ENCODE assay signal across 19 cellular contexts in genomic region chr11:62138630-62139425, GRCh38. TPM values are rescaled to one million over a fixed set of nuclear protein-coding genes. Genes with fewer than 3 reads are reported as not detected.
DNase-seq lines count a peak whose midpoint lies in the region; ATAC-seq and TF ChIP-seq lines count a peak whose summit lies in the region.
"Had no signal": no experiment of that assay in that cellular context is flagged by ENCODE, and none has a peak within 500 bp of the region (broad histone marks: within the 10 kb centered on the region; RNA-seq: fewer than 3 reads in every experiment).

No MANE protein-coding gene starts in this region.

- H3K4me1 ChIP-seq in SK-N-SH (ENCODE audit: control insufficient read depth in 1 of 2, insufficient read depth in 2 of 2, low read depth in 1 of 2, low read length in 1 of 2) (no peaks in the 10 kb centered on the region), testis (peaks cover 7% of the 10 kb centered on the region)
- H3K4me1 ChIP-seq: HAP-1 had no signal

- H3K4me3 Mint-ChIP-seq in activated naive CD8-positive, alpha-beta T cell treated with anti-CD3 and anti-CD28 coated beads, Interleukin-2, amount 10 ng/mL, durations not matched to agents 7 days and 5 days: no peak overlapping the region
- no peak overlapping the region for H3K4me3 Mint-ChIP-seq in activated naive CD8-positive, alpha-beta T cell treated with anti-CD3 and anti-CD28 coated beads, Interleukin-2, amount 50 U/mL, for 24 hours
- H3K4me3 Mint-ChIP-seq: CD14-positive monocyte had no signal

- H3K36me3 ChIP-seq in SK-N-SH (replicated peaks in 1 of 2; ENCODE audit: control insufficient read depth in 1 of 2, insufficient read depth in 2 of 2, low read length in 1 of 2) (peaks cover 7 to 42% of the 10 kb centered on the region in 2 experiments), testis (ENCODE audit: low read depth, missing control alignments) (no peaks in the 10 kb centered on the region)

- no peak overlapping the region for H3K4me2 ChIP-seq in SK-N-SH

- TF ChIP-seq CTCF in SK-N-SH (IDR thresholded peaks at IDR 0.05) (no peak), testis (IDR thresholded peaks at IDR 0.05) (no peak)

- peaks cover 3% of the 10 kb centered on the region for H3F3A ChIP-seq in SK-N-SH (replicated peaks; ENCODE audit: insufficient read depth)

- H3K27ac ChIP-seq in SK-N-SH (ENCODE audit: low read depth in 2 of 2, low read length in 1 of 2) (no peak overlapping the region), testis (no peak overlapping the region)
- H3K27ac ChIP-seq: 22Rv1 had no signal

- TF ChIP-seq EP300 in SK-N-SH (IDR thresholded peaks at IDR 0.05; ENCODE audit: borderline replicate concordance in 1 of 2, low read depth in 1 of 2, low read length in 1 of 2): no peak

- peaks cover 5% of the 10 kb centered on the region for H3K4me1 Mint-ChIP-seq in activated naive CD8-positive, alpha-beta T cell treated with anti-CD3 and anti-CD28 coated beads, Interleukin-2, amount 10 ng/mL, durations not matched to agents 7 days and 5 days
- peaks cover 2% of the 10 kb centered on the region for H3K4me1 Mint-ChIP-seq in activated naive CD8-positive, alpha-beta T cell treated with anti-CD3 and anti-CD28 coated beads, Interleukin-2, amount 50 U/mL, for 24 hours

- intact Hi-C loops in testis (cut with DNase I; ENCODE audit: low total_unique reads): no loop called here

- peaks cover 48% of the 10 kb centered on the region for H3K79me2 ChIP-seq in SK-N-SH (ENCODE audit: insufficient read depth)

- CTCF ChIA-PET in SK-N-SH (lab: Yijun Ruan, JAX): interaction anchor here (1.1 to 2.1 kb wide), 2 partner anchors 33 to 192 kb away, joined by 3 to 8 read pairs; no protein-coding TSS in a partner anchor

- H3K36me3 Mint-ChIP-seq in activated naive CD8-positive, alpha-beta T cell treated with anti-CD3 and anti-CD28 coated beads, Interleukin-2, amount 10 ng/mL, durations not matched to agents 7 days and 5 days: peaks cover 17% of the 10 kb centered on the region
- H3K36me3 Mint-ChIP-seq in activated naive CD8-positive, alpha-beta T cell treated with anti-CD3 and anti-CD28 coated beads, Interleukin-2, amount 50 U/mL, for 24 hours (ENCODE audit: low read depth): peaks cover 29% of the 10 kb centered on the region

- no peaks in the 10 kb centered on the region for H3K27me3 Mint-ChIP-seq in activated naive CD8-positive, alpha-beta T cell treated with anti-CD3 and anti-CD28 coated beads, Interleukin-2, amount 10 ng/mL, durations not matched to agents 7 days and 5 days
- H3K27me3 Mint-ChIP-seq in activated naive CD8-positive, alpha-beta T cell treated with anti-CD3 and anti-CD28 coated beads, Interleukin-2, amount 50 U/mL, for 24 hours: no peaks in the 10 kb centered on the region

- H3K4me3 ChIP-seq in SK-N-SH (ENCODE audit: low read depth in 2 of 2, low read length in 1 of 2) (no peak overlapping the region), testis (no peak overlapping the region)
- H3K4me3 ChIP-seq: HAP-1 had no signal

- no peak overlapping the region for H2AFZ ChIP-seq in SK-N-SH (ENCODE audit: low read depth)

- no peak for TF ChIP-seq RAD21 in SK-N-SH (IDR thresholded peaks at IDR 0.05; ENCODE audit: low read length)

- POLR2A ChIA-PET in SK-N-SH (lab: Yijun Ruan, JAX): interaction anchor here (0.6 kb wide), 1 partner anchor 245 kb away, joined by 4 read pairs; no protein-coding TSS in a partner anchor
- POLR2A ChIA-PET in activated naive CD8-positive, alpha-beta T cell treated with anti-CD3 and anti-CD28 coated beads, Interleukin-2, amount 10 ng/mL, durations not matched to agents 7 days and 5 days (lab: Charles Lee): interaction anchor here (0.6 kb wide), 1 partner anchor 270 kb away, joined by 3 read pairs; no protein-coding TSS in a partner anchor

- no peaks in the 10 kb centered on the region for H3K9me3 Mint-ChIP-seq in activated naive CD8-positive, alpha-beta T cell treated with anti-CD3 and anti-CD28 coated beads, Interleukin-2, amount 10 ng/mL, durations not matched to agents 7 days and 5 days
- no peaks in the 10 kb centered on the region for H3K9me3 Mint-ChIP-seq in activated naive CD8-positive, alpha-beta T cell treated with anti-CD3 and anti-CD28 coated beads, Interleukin-2, amount 50 U/mL, for 24 hours
- H3K9me3 Mint-ChIP-seq: CD14-positive monocyte had no signal

- H3K9me3 ChIP-seq in SK-N-SH (no peaks in the 10 kb centered on the region), testis (no peaks in the 10 kb centered on the region)
- H3K9me3 ChIP-seq: HAP-1 had no signal

- 72% methylated on average over 6 of the region's 17 CpGs for WGBS in SK-N-SH (ENCODE audit: low lambda C conversion rate)
- 93 to 100% methylated on average over 1 to 17 of the region's 17 CpGs for WGBS in testis, 2 donors

- H3K9me2 ChIP-seq in SK-N-SH: no peaks in the 10 kb centered on the region

- peak; percentile 14 for DNase-seq in SK-N-SH
- peak; percentile 14 for DNase-seq in activated naive CD8-positive, alpha-beta T cell treated with anti-CD3 and anti-CD28 coated beads, Interleukin-2, amount 10 ng/mL, durations not matched to agents 7 days and 5 days
- no peak for DNase-seq in activated naive CD8-positive, alpha-beta T cell treated with anti-CD3 and anti-CD28 coated beads, Interleukin-2, amount 50 U/mL, for 24 hours
- DNase-seq in left lobe of liver (ENCODE audit: low spot score): peak; percentile 35
- peak; percentile 9 for DNase-seq in testis
- DNase-seq in NCI-H345 (lab: John Stamatoyannopoulos, UW): no peak
- no peak for DNase-seq in SHP77 (lab: John Stamatoyannopoulos, UW)
- DNase-seq: DMS79 treated with DMSO at 0.1 percent for 48 hours, KG1, NCI-H1105 treated with DMSO at 0.1 percent for 48 hours, NCI-H1694 treated with DMSO at 0.1 percent for 48 hours, NCI-H510A treated with DMSO at 0.1 percent for 48 hours, NCI-H82, OCI-M1 had no signal

- no peak overlapping the region for H3K9ac ChIP-seq in SK-N-SH

- H3K27me3 ChIP-seq in SK-N-SH (ENCODE audit: insufficient read depth) (no peaks in the 10 kb centered on the region), testis (no peaks in the 10 kb centered on the region)

- no peak for TF ChIP-seq POLR2A in testis (IDR thresholded peaks at IDR 0.05)

- no peak overlapping the region for H3K27ac Mint-ChIP-seq in activated naive CD8-positive, alpha-beta T cell treated with anti-CD3 and anti-CD28 coated beads, Interleukin-2, amount 10 ng/mL, durations not matched to agents 7 days and 5 days
- H3K27ac Mint-ChIP-seq in activated naive CD8-positive, alpha-beta T cell treated with anti-CD3 and anti-CD28 coated beads, Interleukin-2, amount 50 U/mL, for 24 hours: no peak overlapping the region

- ATAC-seq in SK-N-SH treated with all-trans-retinoic acid at 6 μM for 48 hours: no peak
- ATAC-seq in activated naive CD8-positive, alpha-beta T cell treated with anti-CD3 and anti-CD28 coated beads, Interleukin-2, amount 10 ng/mL, durations not matched to agents 7 days and 5 days (ENCODE audit: low read depth): no peak
- no peak for ATAC-seq in activated naive CD8-positive, alpha-beta T cell treated with anti-CD3 and anti-CD28 coated beads, Interleukin-2, amount 50 U/mL, for 24 hours
- ATAC-seq in left lobe of liver: no peak

- H4K20me1 ChIP-seq in SK-N-SH (ENCODE audit: insufficient read depth): peaks cover 11% of the 10 kb centered on the region; the same call in 1 of the 2 replicates

TF ChIP-seq in SK-N-SH, 30 proteins besides CTCF, POLR2A, EP300 and RAD21 (continues in another document):
- TF ChIP-seq FOXM1 (IDR thresholded peaks at IDR 0.05; ENCODE audit: low read depth): no peak
- TF ChIP-seq MXI1 (IDR thresholded peaks at IDR 0.05; ENCODE audit: low read depth, low read length): no peak
- TF ChIP-seq NFIC (IDR thresholded peaks at IDR 0.05; ENCODE audit: borderline replicate concordance): no peak
- no peak for TF ChIP-seq GABPA (IDR thresholded peaks at IDR 0.05; ENCODE audit: low read depth)
- TF ChIP-seq, protein P1, sequence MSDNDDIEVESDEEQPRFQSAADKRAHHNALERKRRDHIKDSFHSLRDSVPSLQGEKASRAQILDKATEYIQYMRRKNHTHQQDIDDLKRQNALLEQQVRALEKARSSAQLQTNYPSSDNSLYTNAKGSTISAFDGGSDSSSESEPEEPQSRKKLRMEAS (IDR thresholded peaks at IDR 0.05; ENCODE audit: low read depth): no peak
- TF ChIP-seq POLR2AphosphoS5 (IDR thresholded peaks at IDR 0.05; ENCODE audit: low read depth, low read length): no peak
- TF ChIP-seq RXRA (IDR thresholded peaks at IDR 0.05; ENCODE audit: borderline replicate concordance, low read depth): no peak

TF ChIP-seq in SK-N-SH treated with all-trans-retinoic acid at 6 μM for 48 hours, 23 proteins besides CTCF, POLR2A, EP300 and RAD21:
- TF ChIP-seq GLIS3 (CRISPR knock-in tag; IDR thresholded peaks at IDR 0.05) (no peak), ZFP3 (CRISPR knock-in tag; IDR thresholded peaks at IDR 0.05) (no peak), BACH2 (CRISPR knock-in tag; IDR thresholded peaks at IDR 0.05; ENCODE audit: borderline replicate concordance) (no peak)

RNA-seq across cellular contexts. Expression of gene INCENP, which starts 15.0 kb away (rescaled TPM):
- polyA plus RNA-seq in SK-N-SH (2012; rRNA removed) (14.5 and 20.1 TPM in 2 replicates), testis (ENCODE audit: insufficient read depth, low read depth, low replicate concordance) (25.0 TPM)
- polyA plus RNA-seq in SK-N-SH (2012; cell fraction: cytosol; rRNA removed): 9.8 and 12.8 TPM in 2 replicates
- polyA plus RNA-seq in SK-N-SH (2012; cell fraction: nucleus; rRNA removed): 26.7 and 32.6 TPM in 2 replicates
- total RNA-seq in activated naive CD8-positive, alpha-beta T cell treated with anti-CD3 and anti-CD28 coated beads, Interleukin-2, amount 10 ng/mL, durations not matched to agents 7 days and 5 days: 100 to 1,000 TPM; 142 to 153 TPM
- total RNA-seq in left lobe of liver (7.3 TPM), testis (10 to 100 TPM; 42.0 to 46.6 TPM)

RNA-seq across cellular contexts. Expression of gene SCGB1D1, which starts 51.2 kb away (rescaled TPM):
- polyA plus RNA-seq in SK-N-SH (2012; rRNA removed) (not detected in 2 replicates), testis (ENCODE audit: insufficient read depth, low read depth, low replicate concordance) (not detected)
- not detected in 2 replicates for polyA plus RNA-seq in SK-N-SH (2012; cell fraction: cytosol; rRNA removed)
- not detected in 2 replicates for polyA plus RNA-seq in SK-N-SH (2012; cell fraction: nucleus; rRNA removed)
- not detected for total RNA-seq in activated naive CD8-positive, alpha-beta T cell treated with anti-CD3 and anti-CD28 coated beads, Interleukin-2, amount 10 ng/mL, durations not matched to agents 7 days and 5 days
- total RNA-seq in left lobe of liver (not detected), testis (not detected)
- total RNA-seq: RPMI7951 had no signal
- polyA plus RNA-seq: CD14-positive monocyte had no signal

Comparison
In these comparisons a context has a peak if more than half of its experiments do, and no peak if none do; other contexts are left out.
1. DNase-seq: peak in SK-N-SH (single experiment), activated naive CD8-positive, alpha-beta T cell treated with anti-CD3 and anti-CD28 coated beads, Interleukin-2, amount 10 ng/mL, durations not matched to agents 7 days and 5 days (single experiment), left lobe of liver (single experiment) and testis (single experiment); none in activated naive CD8-positive, alpha-beta T cell treated with anti-CD3 and anti-CD28 coated beads, Interleukin-2, amount 50 U/mL, for 24 hours (single experiment), NCI-H345 (single experiment) and SHP77 (0 of 2).